37 cellular contexts compared by ENCODE assay signal in genomic region chr7:8373856-8374255, GRCh38. TPM values are rescaled to one million over a fixed set of nuclear protein-coding genes. Genes with fewer than 3 reads are reported as not detected.
"Had no signal": no experiment of that assay in that cellular context is flagged by ENCODE, and none has a peak within 500 bp of the region (broad histone marks: within the 10 kb centered on the region; RNA-seq: fewer than 3 reads in every experiment).

No MANE protein-coding gene starts in this region.

- H3K4me1 Mint-ChIP-seq: activated B cell treated with CpG ODN at 0.5 μM for 24 hours; activated CD4-positive, alpha-beta T cell treated with anti-CD3 and anti-CD28 coated beads, Interleukin-2, amount 10 ng/mL, durations not matched to agents 24 days and 14 days; activated naive CD8-positive, alpha-beta T cell treated with anti-CD3 and anti-CD28 coated beads for 36 hours; activated T-helper 17 cell treated with anti-CD3 and anti-CD28 coated beads, Interleukin-2, amount 50 U/mL, for 72 hours had no signal

- H3K4me1 ChIP-seq: adrenal gland, body of pancreas, breast epithelium had no signal

- H3K9me3 ChIP-seq: adrenal gland, body of pancreas, breast epithelium had no signal

- H3K36me3 Mint-ChIP-seq: activated CD4-positive, alpha-beta memory T cell treated with anti-CD3 and anti-CD28 coated beads for 36 hours; activated naive CD4-positive, alpha-beta T cell treated with anti-CD3 and anti-CD28 coated beads, Interleukin-2, amount 50 U/mL, for 72 hours; activated naive CD8-positive, alpha-beta T cell treated with anti-CD3 and anti-CD28 coated beads for 36 hours had no signal

- H3K4me3 Mint-ChIP-seq: activated B cell treated with CpG ODN at 0.5 μM for 24 hours; activated CD4-positive, alpha-beta memory T cell treated with anti-CD3 and anti-CD28 coated beads for 36 hours; activated CD4-positive, alpha-beta T cell treated with anti-CD3 and anti-CD28 coated beads, Interleukin-2, amount 10 ng/mL, durations not matched to agents 24 days and 14 days; activated CD8-positive, alpha-beta T cell treated with anti-CD3 and anti-CD28 coated beads for 36 hours; activated naive CD4-positive, alpha-beta T cell treated with anti-CD3 and anti-CD28 coated beads for 36 hours; activated naive CD8-positive, alpha-beta T cell treated with anti-CD3 and anti-CD28 coated beads for 36 hours; activated T-cell treated with anti-CD3 and anti-CD28 coated beads, Interleukin-2, amount 50 U/mL, for 4 hours; activated T-cell treated with anti-CD3 and anti-CD28 coated beads, Interleukin-2, amount 50 U/mL, for 72 hours; activated T-helper 1 cell treated with anti-CD3 and anti-CD28 coated beads, Interleukin-12 subunit alpha, Interleukin-12 subunit beta, Interleukin-2, Interleukin-4 antibody, amounts not matched to agents 30 ng/mL and 10 ng/mL and 1 ng/mL, durations not matched to agents 14 hours and 24 hours and 36 hours; activated T-helper 17 cell treated with anti-CD3 and anti-CD28 coated beads, Interleukin-2, amount 50 U/mL, for 72 hours; T-helper 1 cell treated with Interleukin-12 subunit alpha and Interleukin-12 subunit beta and Interleukin-4 antibody, amounts not matched to agents 30 μg/mL and 1 μg/mL, for 36 hours; T-helper 2 cell treated with Interferon-gamma antibody and Interleukin-4, amounts not matched to agents 5 μg/mL and 100 μg/mL, for 36 hours had no signal

- H3K36me3 ChIP-seq: adrenal gland, brain microvascular endothelial cell, breast epithelium, WERI-Rb-1 had no signal

- H3K4me3 ChIP-seq: adrenal gland, body of pancreas, breast epithelium had no signal

- ATAC-seq: activated CD8-positive, alpha-beta T cell treated with anti-CD3 and anti-CD28 coated beads for 36 hours; activated naive CD4-positive, alpha-beta T cell treated with anti-CD3 and anti-CD28 coated beads, Interleukin-2, amount 50 U/mL, for 72 hours; activated T-cell treated with anti-CD3 and anti-CD28 coated beads, Interleukin-2, amount 50 U/mL, for 4 hours; activated T-cell treated with anti-CD3 and anti-CD28 coated beads, Interleukin-2, amount 50 U/mL, for 72 hours; activated T-helper 17 cell treated with anti-CD3 and anti-CD28 coated beads, Interleukin-2, amount 50 U/mL, for 72 hours; body of pancreas had no signal

- H3K9me3 Mint-ChIP-seq: activated CD4-positive, alpha-beta memory T cell treated with anti-CD3 and anti-CD28 coated beads for 36 hours; activated CD4-positive, alpha-beta T cell treated with anti-CD3 and anti-CD28 coated beads, Interleukin-2, amount 10 ng/mL, durations not matched to agents 24 days and 14 days; activated CD8-positive, alpha-beta T cell treated with anti-CD3 and anti-CD28 coated beads for 36 hours; activated naive CD8-positive, alpha-beta T cell treated with anti-CD3 and anti-CD28 coated beads for 36 hours; activated T-helper 1 cell treated with anti-CD3 and anti-CD28 coated beads, Interleukin-12 subunit alpha, Interleukin-12 subunit beta, Interleukin-2, Interleukin-4 antibody, amounts not matched to agents 30 ng/mL and 10 ng/mL and 1 ng/mL, durations not matched to agents 14 hours and 24 hours and 36 hours; T-helper 1 cell treated with Interleukin-12 subunit alpha and Interleukin-12 subunit beta and Interleukin-4 antibody, amounts not matched to agents 30 μg/mL and 1 μg/mL, for 36 hours; T-helper 2 cell treated with Interferon-gamma antibody and Interleukin-4, amounts not matched to agents 5 μg/mL and 100 μg/mL, for 36 hours had no signal

- H3K27ac ChIP-seq: adrenal gland, body of pancreas, brain microvascular endothelial cell, breast epithelium, WERI-Rb-1 had no signal

- FAIRE-seq: astrocyte had no signal

- H3K27me3 Mint-ChIP-seq: activated CD4-positive, alpha-beta T cell treated with anti-CD3 and anti-CD28 coated beads, Interleukin-2, amount 10 ng/mL, durations not matched to agents 24 days and 14 days had no signal

- DNase-seq: activated B cell treated with CpG ODN at 0.5 μM for 24 hours; activated CD4-positive, alpha-beta memory T cell treated with anti-CD3 and anti-CD28 coated beads for 36 hours; activated CD4-positive, alpha-beta T cell treated with anti-CD3 and anti-CD28 coated beads for 4 hours; activated CD4-positive, alpha-beta T cell treated with anti-CD3 and anti-CD28 coated beads, Interleukin-2, amount 10 ng/mL, durations not matched to agents 24 days and 14 days; activated CD4-positive, alpha-beta T cell treated with anti-CD3 and anti-CD28 coated beads, Interleukin-2, amount 50 U/mL, for 1 hour; activated CD4-positive, alpha-beta T cell treated with anti-CD3 and anti-CD28 coated beads, Interleukin-2, amount 50 U/mL, for 4 hours; activated CD4-positive, CD25-positive, alpha-beta regulatory T cell treated with anti-CD3 and anti-CD28 coated beads, Interleukin-2, amount 50 U/mL, for 72 hours; activated CD8-positive, alpha-beta memory T cell treated with anti-CD3 and anti-CD28 coated beads, Interleukin-2, amount 50 U/mL, for 4 hours; activated CD8-positive, alpha-beta T cell treated with anti-CD3 and anti-CD28 coated beads for 36 hours; activated effector memory CD4-positive, alpha-beta T cell treated with anti-CD3 and anti-CD28 coated beads, Interleukin-2, amount 50 U/mL, for 16 hours; activated gamma-delta T cell treated with Interleukin-2 at 50 U/mL for 16 hours; activated naive CD4-positive, alpha-beta T cell; activated naive CD4-positive, alpha-beta T cell treated with anti-CD3 and anti-CD28 coated beads for 36 hours; activated naive CD4-positive, alpha-beta T cell treated with anti-CD3 and anti-CD28 coated beads, Interleukin-2, amount 50 U/mL, for 16 hours; activated naive CD8-positive, alpha-beta T cell treated with anti-CD3 and anti-CD28 coated beads for 36 hours; activated T-cell treated with anti-CD3 and anti-CD28 coated beads for 4 hours; activated T-cell treated with anti-CD3 and anti-CD28 coated beads, Interleukin-2, amount 50 U/mL, for 1 hour; activated T-cell treated with anti-CD3 and anti-CD28 coated beads, Interleukin-2, amount 50 U/mL, for 4 hours; activated T-cell treated with anti-CD3 and anti-CD28 coated beads, Interleukin-2, amount 50 U/mL, for 72 hours; adrenal gland; amniotic stem cell; body of pancreas; brain microvascular endothelial cell; central memory CD4-positive, alpha-beta T cell; T-helper 2 cell; T-helper 9 cell; WERI-Rb-1 had no signal

- H3K27me3 ChIP-seq: adrenal gland, body of pancreas, brain microvascular endothelial cell, breast epithelium had no signal

- H3K27ac Mint-ChIP-seq: activated B cell treated with CpG ODN at 0.5 μM for 24 hours; activated CD4-positive, alpha-beta memory T cell treated with anti-CD3 and anti-CD28 coated beads for 36 hours; activated CD4-positive, alpha-beta T cell treated with anti-CD3 and anti-CD28 coated beads, Interleukin-2, amount 10 ng/mL, durations not matched to agents 24 days and 14 days; activated CD8-positive, alpha-beta T cell treated with anti-CD3 and anti-CD28 coated beads for 36 hours; activated naive CD4-positive, alpha-beta T cell treated with anti-CD3 and anti-CD28 coated beads for 36 hours; activated naive CD4-positive, alpha-beta T cell treated with anti-CD3 and anti-CD28 coated beads, Interleukin-2, amount 50 U/mL, for 72 hours; activated naive CD8-positive, alpha-beta T cell treated with anti-CD3 and anti-CD28 coated beads for 36 hours; activated T-cell treated with anti-CD3 and anti-CD28 coated beads, Interleukin-2, amount 50 U/mL, for 72 hours; activated T-helper 1 cell treated with anti-CD3 and anti-CD28 coated beads, Interleukin-12 subunit alpha, Interleukin-12 subunit beta, Interleukin-2, Interleukin-4 antibody, amounts not matched to agents 30 ng/mL and 10 ng/mL and 1 ng/mL, durations not matched to agents 14 hours and 24 hours and 36 hours; activated T-helper 17 cell treated with anti-CD3 and anti-CD28 coated beads, Interleukin-2, amount 50 U/mL, for 72 hours; T-helper 1 cell treated with Interleukin-12 subunit alpha and Interleukin-12 subunit beta and Interleukin-4 antibody, amounts not matched to agents 30 μg/mL and 1 μg/mL, for 36 hours; T-helper 2 cell treated with Interferon-gamma antibody and Interleukin-4, amounts not matched to agents 5 μg/mL and 100 μg/mL, for 36 hours had no signal

RNA-seq across cellular contexts. Expression of gene NXPH1, which starts 59.6 kb away (rescaled TPM):
- total RNA-seq: activated B cell treated with CpG ODN at 0.5 μM for 24 hours; activated CD4-positive, alpha-beta memory T cell treated with anti-CD3 and anti-CD28 coated beads for 36 hours; activated CD4-positive, alpha-beta T cell treated with anti-CD3 and anti-CD28 coated beads, Interleukin-2, amount 10 ng/mL, durations not matched to agents 24 days and 14 days; activated CD8-positive, alpha-beta memory T cell treated with anti-CD3 and anti-CD28 coated beads for 36 hours; activated CD8-positive, alpha-beta T cell treated with anti-CD3 and anti-CD28 coated beads for 36 hours; activated naive CD4-positive, alpha-beta T cell treated with anti-CD3 and anti-CD28 coated beads for 36 hours; activated naive CD4-positive, alpha-beta T cell treated with anti-CD3 and anti-CD28 coated beads, Interleukin-2, amount 50 U/mL, for 72 hours; activated naive CD8-positive, alpha-beta T cell treated with anti-CD3 and anti-CD28 coated beads for 36 hours; activated T-cell treated with anti-CD3 and anti-CD28 coated beads, Interleukin-2, amount 50 U/mL, for 72 hours; activated T-helper 1 cell treated with anti-CD3 and anti-CD28 coated beads, Interleukin-12 subunit alpha, Interleukin-12 subunit beta, Interleukin-2, Interleukin-4 antibody, amounts not matched to agents 30 ng/mL and 10 ng/mL and 1 ng/mL, durations not matched to agents 14 hours and 24 hours and 36 hours; activated T-helper 17 cell treated with anti-CD3 and anti-CD28 coated beads, Interleukin-2, amount 50 U/mL, for 72 hours; aorta; body of pancreas; cardiac septum had no signal
- polyA plus RNA-seq: aorta had no signal
